8 cellular contexts compared by ENCODE assay signal in the genomic region with DNA sequence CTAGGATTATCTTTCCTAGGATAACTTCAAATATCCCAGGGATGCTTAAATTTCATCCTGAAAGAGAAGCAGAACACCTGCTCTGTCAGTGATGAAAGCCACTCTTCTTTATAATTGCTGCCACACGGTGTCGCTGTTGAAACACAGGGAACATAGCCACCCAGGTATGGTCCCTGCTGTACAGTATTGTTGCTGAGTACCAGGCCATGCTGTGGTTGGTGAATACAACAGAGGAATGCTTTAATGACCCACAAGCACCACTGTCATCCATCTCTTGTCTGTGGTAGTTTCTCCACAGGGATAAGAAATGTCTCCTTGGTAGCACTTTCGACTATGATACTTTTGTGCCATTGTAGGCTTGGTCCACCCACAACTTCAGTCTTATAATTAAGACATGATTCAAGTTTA.
A peak's percentile ranks its signal among the peaks of the same experiment; 100 is the strongest.
DNase-seq lines count a peak whose midpoint lies in the region; ATAC-seq and TF ChIP-seq lines count a peak whose summit lies in the region.

No MANE protein-coding gene starts in this region.

- H2BK120ac ChIP-seq in IMR-90 (ENCODE audit: low read depth, low read length) = no peak overlapping the region

- peak; percentile 75 for TF ChIP-seq RAD21 in IMR-90 (IDR thresholded peaks at IDR 0.05; ENCODE audit: low read length)

- no peaks in the 10 kb centered on the region for H3K27me3 Mint-ChIP-seq in Calu3 (ENCODE audit: unreplicated experiment)

- H2AFZ ChIP-seq in IMR-90 (replicated peaks; ENCODE audit: low read length, poor library complexity) = no peak overlapping the region

- no peaks in the 10 kb centered on the region for H3K4me1 Mint-ChIP-seq in Calu3 (ENCODE audit: low read depth, unreplicated experiment)

- H3K4me1 ChIP-seq in IMR-90 (ENCODE audit: control insufficient read depth, insufficient read depth, low read length) = no peaks in the 10 kb centered on the region
- no peaks in the 10 kb centered on the region for H3K4me1 ChIP-seq in Peyer's patch
- peaks cover 0 to 8% (median 0%) of the 10 kb centered on the region in 4 donors for H3K4me1 ChIP-seq in tibial artery

- H2AK9ac ChIP-seq in IMR-90 (replicated peaks; ENCODE audit: low read depth, low read length, poor library complexity) = no peak overlapping the region

- intact Hi-C loops in Calu3 (cut with micrococcal nuclease; ENCODE audit: unreplicated experiment) = loop anchor here (1.0 to 5.0 kb wide), 6 partner anchors 70 to 228 kb away; a partner anchor contains a TSS
- intact Hi-C loops in IMR-90 (cut with micrococcal nuclease) = loop anchor here (1.0 to 5.0 kb wide), 4 partner anchors 115 to 899 kb away; no protein-coding TSS in a partner anchor
- intact Hi-C loops in tibial artery (cut with DNase I; ENCODE audit: low total_unique reads) = loop anchor here (2.0 to 5.0 kb wide), 2 partner anchors 115 to 205 kb away; no protein-coding TSS in a partner anchor

- no CpG with 5 or more reads among the region's 3 CpGs for WGBS in IMR-90 (ENCODE audit: extremely low coverage in 2 of 2, insufficient read length in 1 of 2), 2 experiments

- H3K27me3 ChIP-seq in IMR-90 (ENCODE audit: control insufficient read depth, insufficient read depth, low read length) (no peaks in the 10 kb centered on the region), Peyer's patch (no peaks in the 10 kb centered on the region), tibial artery (no peaks in the 10 kb centered on the region)

- in situ Hi-C loops in IMR-90 (cut with MboI; ENCODE audit: low sequenced_read_pairs) = loop anchor here (5.0 kb wide), 2 partner anchors 115 to 230 kb away; no protein-coding TSS in a partner anchor

- H2BK5ac ChIP-seq in IMR-90 (ENCODE audit: low read depth, low read length, poor library complexity, severe bottlenecking) = no peak overlapping the region

- no peak overlapping the region for H4K91ac ChIP-seq in IMR-90 (ENCODE audit: insufficient read depth, low read depth, low read length)

- H3K9me3 Mint-ChIP-seq in Calu3 (ENCODE audit: low read depth, unreplicated experiment) = no peaks in the 10 kb centered on the region

- no peaks in the 10 kb centered on the region for H4K20me1 ChIP-seq in IMR-90 (ENCODE audit: insufficient read depth, low read length)

- no peak overlapping the region for H3K9ac ChIP-seq in IMR-90 (ENCODE audit: low read depth, low read length)

- dilution Hi-C loops in IMR-90 (cut with HindIII; ENCODE audit: low sequenced_read_pairs, unreplicated experiment) = no loop called here

- no TSS peak for BruUV-seq in Calu3 (replicated peaks; lab: Mats Ljungman, UMichigan)
- no TSS peak for BruUV-seq in IMR-90 (replicated peaks; lab: Mats Ljungman, UMichigan)

- H3K18ac ChIP-seq in IMR-90 (ENCODE audit: low read depth, low read length) = no peak overlapping the region

- no peak overlapping the region for H4K8ac ChIP-seq in IMR-90 (ENCODE audit: low read depth in 2 of 2, low read length in 2 of 2)

- H4K5ac ChIP-seq in IMR-90 (ENCODE audit: low read depth, low read length) = no peak overlapping the region

- H3K56ac ChIP-seq in IMR-90 (ENCODE audit: extremely low read depth, insufficient read depth, low read length) = no peak overlapping the region

- H3K27ac Mint-ChIP-seq in Calu3 (ENCODE audit: unreplicated experiment) = no peak overlapping the region

- POLR2A ChIA-PET in IMR-90 (lab: Charles Lee; ENCODE audit: unreplicated experiment) = no interaction called here

- H3K4ac ChIP-seq in IMR-90 (ENCODE audit: low read depth, low read length) = no peak overlapping the region

- CTCF ChIA-PET in Calu3 (lab: Charles Lee) = interaction anchor here (0.6 to 1.0 kb wide), 2 partner anchors 115 to 211 kb away, joined by 3 read pairs; no protein-coding TSS in a partner anchor
- CTCF ChIA-PET in IMR-90 (lab: Yijun Ruan, JAX) = interaction anchor here (0.5 to 2.7 kb wide), 6 partner anchors 128 to 536 kb away, joined by 3 to 12 read pairs (median 4); no protein-coding TSS in a partner anchor

- H3K23ac ChIP-seq in IMR-90 (ENCODE audit: low read depth, low read length) = no peak overlapping the region

- H3K14ac ChIP-seq in IMR-90 (replicated peaks; ENCODE audit: low read depth, low read length) = no peak overlapping the region

- H3K27ac ChIP-seq in IMR-90 (ENCODE audit: insufficient read depth, low read length) (no peak overlapping the region), Peyer's patch (no peak overlapping the region), tibial artery (no peak overlapping the region)

- no peaks in the 10 kb centered on the region for H3K36me3 ChIP-seq in IMR-90 (ENCODE audit: control insufficient read depth, insufficient read depth, low read length)
- no peaks in the 10 kb centered on the region for H3K36me3 ChIP-seq in Peyer's patch
- no peaks in the 10 kb centered on the region for H3K36me3 ChIP-seq in tibial artery

- H3K9me3 ChIP-seq in IMR-90 (ENCODE audit: control insufficient read depth, insufficient read depth, low read length) = no peaks in the 10 kb centered on the region
- H3K9me3 ChIP-seq in Peyer's patch = no peaks in the 10 kb centered on the region
- H3K9me3 ChIP-seq in tibial artery = no peaks in the 10 kb centered on the region

- ATAC-seq in GM19467 (IDR thresholded peaks at IDR 0.05; ENCODE audit: unreplicated experiment) (peak; percentile 84), IMR-90 (ENCODE audit: low read depth) (peak; percentile 82), omental fat pad (ENCODE audit: low FRiP score) (peak; percentile 71)

- no peak overlapping the region for H2AK5ac ChIP-seq in IMR-90 (ENCODE audit: low read depth, low read length)

- H3K36me3 Mint-ChIP-seq in Calu3 (ENCODE audit: insufficient read depth, unreplicated experiment) = no peaks in the 10 kb centered on the region

- H3K4me3 ChIP-seq in IMR-90 (ENCODE audit: insufficient read depth, low read depth, low read length) (no peak overlapping the region), Peyer's patch (no peak overlapping the region), fibroblast of villous mesenchyme (ENCODE audit: low read depth, low read length) (no peak overlapping the region), tibial artery (no peak overlapping the region)

- H2BK15ac ChIP-seq in IMR-90 (ENCODE audit: low read depth, low read length) = no peak overlapping the region

- H3K9me1 ChIP-seq in IMR-90 (ENCODE audit: insufficient read depth, low read length) = no peaks in the 10 kb centered on the region

- DNase-seq in Calu3 (peak; percentile 86), IMR-90 (peak; percentile 35), Peyer's patch (peak in 2 of 3 donors; percentile 69 to 91), activated T-helper 1 cell treated with Interleukin-2 at 50 U/mL for 16 hours (ENCODE audit: low read depth) (peak; percentile 26), fibroblast of villous mesenchyme (ENCODE audit: low read depth) (peak; percentile 47), omental fat pad (ENCODE audit: low spot score) (peak; percentile 90), tibial artery (peak; percentile 55 to 67)

- TF ChIP-seq CTCF in Calu3 (IDR thresholded peaks at IDR 0.05; ENCODE audit: unreplicated experiment) (peak; percentile 93), IMR-90 (conservative IDR thresholded peaks at IDR 0.05; ENCODE audit: low read depth, low read length) (peak; percentile 74), Peyer's patch (IDR thresholded peaks at IDR 0.05) (peak; percentile 19 to 84 (median 78)), fibroblast of villous mesenchyme (IDR thresholded peaks at IDR 0.05; ENCODE audit: insufficient read depth, low read depth, low read length) (peak; percentile 80), omental fat pad (IDR thresholded peaks at IDR 0.05) (no peak), tibial artery (IDR thresholded peaks at IDR 0.05) (peak; percentile 58 to 67)

- no peak overlapping the region for H2BK20ac ChIP-seq in IMR-90 (ENCODE audit: low read depth, low read length)

- H3K4me3 Mint-ChIP-seq in Calu3 (ENCODE audit: low read depth, unreplicated experiment) = no peak overlapping the region

- no peaks in the 10 kb centered on the region for H3K79me1 ChIP-seq in IMR-90 (ENCODE audit: low read depth in 1 of 2, low read length in 2 of 2)

- TF ChIP-seq POLR2A in IMR-90 (IDR thresholded peaks at IDR 0.05; ENCODE audit: low read depth, low read length) (no peak), Peyer's patch (IDR thresholded peaks at IDR 0.05) (no peak)

- H3K4me2 ChIP-seq in IMR-90 (ENCODE audit: low read depth, low read length) = no peak overlapping the region

TF ChIP-seq in IMR-90, 13 proteins besides CTCF, POLR2A, EP300 and RAD21:
- TF ChIP-seq, protein P1, sequence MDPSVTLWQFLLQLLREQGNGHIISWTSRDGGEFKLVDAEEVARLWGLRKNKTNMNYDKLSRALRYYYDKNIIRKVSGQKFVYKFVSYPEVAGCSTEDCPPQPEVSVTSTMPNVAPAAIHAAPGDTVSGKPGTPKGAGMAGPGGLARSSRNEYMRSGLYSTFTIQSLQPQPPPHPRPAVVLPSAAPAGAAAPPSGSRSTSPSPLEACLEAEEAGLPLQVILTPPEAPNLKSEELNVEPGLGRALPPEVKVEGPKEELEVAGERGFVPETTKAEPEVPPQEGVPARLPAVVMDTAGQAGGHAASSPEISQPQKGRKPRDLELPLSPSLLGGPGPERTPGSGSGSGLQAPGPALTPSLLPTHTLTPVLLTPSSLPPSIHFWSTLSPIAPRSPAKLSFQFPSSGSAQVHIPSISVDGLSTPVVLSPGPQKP (IDR thresholded peaks at IDR 0.05; ENCODE audit: borderline replicate concordance, low read depth, low read length) = no peak
- TF ChIP-seq FOS (IDR thresholded peaks at IDR 0.05; ENCODE audit: low read depth, low read length) (no peak), SMC3 (IDR thresholded peaks at IDR 0.05; ENCODE audit: low read depth, low read length) (peak; percentile 70)
TF ChIP-seq in IMR-90: peak in this region for 1.

Comparison
In these comparisons a context has a peak if more than half of its experiments do, and no peak if none do; other contexts are left out.
1. DNase-seq: peak in every context shown above with its lines; median percentile 90 in omental fat pad; 86 in Calu3; 80 in Peyer's patch; 61 in tibial artery; 47 in fibroblast of villous mesenchyme; 35 in IMR-90; 26 in activated T-helper 1 cell treated with Interleukin-2 at 50 U/mL for 16 hours.
2. CTCF ChIP-seq: peak in Calu3 (single experiment), IMR-90 (single experiment), Peyer's patch (6 of 6), fibroblast of villous mesenchyme (single experiment) and tibial artery (2 of 2); none in omental fat pad (0 of 3).
3. Peak in every context shown above with its lines, with median percentiles within 50 percentile points of each other: ATAC-seq.